ENCODE assay signal across 33 cellular contexts in the genomic region with DNA sequence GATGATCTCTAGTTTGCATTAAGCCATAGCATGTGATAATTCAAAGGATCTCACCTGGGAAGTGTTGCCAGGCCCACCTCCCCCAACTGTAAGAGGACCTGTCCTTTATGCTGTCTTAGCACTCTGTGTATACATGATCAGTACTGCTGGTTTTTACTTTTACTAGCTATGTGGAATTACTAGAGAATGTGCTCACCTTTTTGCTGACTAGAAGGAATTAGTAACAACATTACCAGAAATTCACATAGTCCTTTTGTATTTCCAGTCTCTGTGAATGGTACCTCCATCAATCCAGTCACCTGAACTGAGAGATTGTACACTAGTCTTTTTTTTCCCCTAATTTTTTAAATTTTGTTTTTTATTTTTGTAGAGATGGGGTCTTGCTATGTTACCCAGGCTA.
"Had no signal": no experiment of that assay in that cellular context is flagged by ENCODE, and none has a peak within 500 bp of the region (broad histone marks: within the 10 kb centered on the region; RNA-seq: fewer than 3 reads in every experiment).

No MANE protein-coding gene starts in this region.

- DNase-seq: activated CD4-positive, alpha-beta memory T cell treated with anti-CD3 and anti-CD28 coated beads, Interleukin-2, amount 10 ng/mL, durations not matched to agents 7 days and 5 days; activated CD4-positive, alpha-beta T cell treated with anti-CD3 and anti-CD28 coated beads for 1 hour; activated CD4-positive, alpha-beta T cell treated with anti-CD3 and anti-CD28 coated beads for 36 hours; activated CD4-positive, alpha-beta T cell treated with anti-CD3 and anti-CD28 coated beads for 48 hours; activated CD4-positive, alpha-beta T cell treated with anti-CD3 and anti-CD28 coated beads, Interleukin-2, amount 10 ng/mL, durations not matched to agents 7 days and 5 days; activated CD4-positive, alpha-beta T cell treated with anti-CD3 and anti-CD28 coated beads, Interleukin-2, amount 50 U/mL, for 48 hours; activated CD4-positive, CD25-positive, alpha-beta regulatory T cell; activated CD8-positive, alpha-beta memory T cell treated with anti-CD3 and anti-CD28 coated beads for 24 hours; activated CD8-positive, alpha-beta memory T cell treated with anti-CD3 and anti-CD28 coated beads, Interleukin-2, amount 10 ng/mL, durations not matched to agents 7 days and 5 days; activated CD8-positive, alpha-beta memory T cell treated with anti-CD3 and anti-CD28 coated beads, Interleukin-2, amount 50 U/mL, for 48 hours; activated CD8-positive, alpha-beta T cell treated with anti-CD3 and anti-CD28 coated beads, Interleukin-2, amount 10 ng/mL, durations not matched to agents 7 days and 5 days; activated effector memory CD4-positive, alpha-beta T cell treated with Interleukin-2 at 50 U/mL for 16 hours; activated gamma-delta T cell; activated naive CD4-positive, alpha-beta T cell treated with anti-CD3 and anti-CD28 coated beads, Interleukin-2, amount 10 ng/mL, durations not matched to agents 7 days and 5 days; activated naive CD4-positive, alpha-beta T cell treated with Interleukin-2 at 50 U/mL for 16 hours; activated naive CD8-positive, alpha-beta T cell treated with anti-CD3 and anti-CD28 coated beads, Interleukin-2, amount 10 ng/mL, durations not matched to agents 7 days and 5 days; activated naive CD8-positive, alpha-beta T cell treated with anti-CD3 and anti-CD28 coated beads, Interleukin-2, amount 50 U/mL, for 24 hours; activated T-cell treated with anti-CD3 and anti-CD28 coated beads, Interleukin-2, amount 50 U/mL, for 24 hours; activated T-cell treated with anti-CD3 and anti-CD28 coated beads, Interleukin-2, amount 50 U/mL, for 48 hours; amygdala; anterior cingulate cortex; caudate nucleus; cerebellar nuclear complex; T-cell; T-helper 2 cell; T-helper 9 cell; WERI-Rb-1 had no signal

- FAIRE-seq: astrocyte, bronchial epithelial cell, TTC549 had no signal

- ATAC-seq: activated CD4-positive, alpha-beta T cell treated with anti-CD3 and anti-CD28 coated beads for 36 hours; activated CD4-positive, CD25-positive, alpha-beta regulatory T cell treated with anti-CD3 and anti-CD28 coated beads, Interleukin-2, amount 50 U/mL, for 24 hours; activated CD8-positive, alpha-beta memory T cell treated with anti-CD3 and anti-CD28 coated beads, Interleukin-2, amount 10 ng/mL, durations not matched to agents 7 days and 5 days; activated CD8-positive, alpha-beta T cell treated with anti-CD3 and anti-CD28 coated beads, Interleukin-2, amount 10 ng/mL, durations not matched to agents 7 days and 5 days; activated naive CD8-positive, alpha-beta T cell treated with anti-CD3 and anti-CD28 coated beads, Interleukin-2, amount 50 U/mL, for 24 hours; T-cell; WTC11 had no signal

- H3K4me3 ChIP-seq: cardiac muscle cell had no signal

- H3K36me3 ChIP-seq: cardiac muscle cell, WERI-Rb-1 had no signal

- H3K27ac ChIP-seq: cardiac muscle cell, WERI-Rb-1 had no signal

- H3K27me3 ChIP-seq: cardiac muscle cell had no signal
